Comparison of ENCODE assay signal across 23 cellular contexts in the genomic region with DNA sequence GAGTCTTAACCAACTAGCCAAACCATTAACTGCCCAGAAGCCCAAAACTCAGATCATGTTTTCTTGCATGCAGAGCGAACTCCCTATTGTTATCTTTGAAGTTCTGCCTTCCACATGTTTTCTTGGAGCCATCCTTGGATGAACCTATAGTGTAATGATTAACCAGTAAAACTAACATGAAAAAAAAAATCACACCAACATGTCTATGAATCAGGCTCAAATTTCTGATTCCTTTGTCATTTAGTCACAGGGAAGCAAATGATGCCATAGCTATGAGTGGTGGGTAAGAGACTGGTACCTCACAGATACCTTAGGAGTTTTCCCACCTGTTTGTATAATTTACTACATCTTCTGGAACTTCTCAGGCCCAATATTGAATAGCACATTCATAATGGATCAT.
"Had no signal": no experiment of that assay in that cellular context is flagged by ENCODE, and none has a peak within 500 bp of the region (broad histone marks: within the 10 kb centered on the region; RNA-seq: fewer than 3 reads in every experiment).

No MANE protein-coding gene starts in this region.

- H3K4me3 ChIP-seq: esophagus squamous epithelium, hepatocyte, left ventricle myocardium inferior, lower lobe of right lung, psoas muscle, spleen, stomach, thoracic aorta, transverse colon had no signal

- H3K4me1 ChIP-seq: esophagus squamous epithelium, foreskin keratinocyte, left ventricle myocardium inferior, lower lobe of right lung, parathyroid adenoma, psoas muscle, spleen, stomach, transverse colon had no signal

- H3K36me3 ChIP-seq: esophagus squamous epithelium, left ventricle myocardium inferior, lower lobe of right lung, spleen, stomach, thoracic aorta, transverse colon had no signal

- H3K9ac ChIP-seq: parathyroid adenoma had no signal

- H3K27ac ChIP-seq: epithelial cell of prostate, esophagus squamous epithelium, foreskin keratinocyte, hepatocyte, left ventricle myocardium inferior, lower lobe of right lung, parathyroid adenoma, psoas muscle, spleen, stomach, thoracic aorta, transverse colon had no signal

- H3K27me3 ChIP-seq: esophagus squamous epithelium, foreskin keratinocyte, hepatocyte, spleen, stomach, transverse colon had no signal

- H3K4me2 ChIP-seq: hepatocyte had no signal

- H2AFZ ChIP-seq: hepatocyte, parathyroid adenoma had no signal

- FAIRE-seq: endometrium had no signal

- H3K9me3 ChIP-seq: esophagus squamous epithelium, left ventricle myocardium inferior, lower lobe of right lung, psoas muscle, spleen, stomach, thoracic aorta, transverse colon had no signal

- DNase-seq: cortex of kidney; effector memory CD4-positive, alpha-beta T cell; esophagus squamous epithelium; left ventricle myocardium inferior; lower lobe of right lung; midbrain; psoas muscle; spleen; stimulated activated CD4-positive, alpha-beta T cell treated with anti-CD3 and anti-CD28 coated beads, Interleukin-15, amount 100 ng/mL, for 24 hours; stimulated activated CD4-positive, alpha-beta T cell treated with anti-CD3 and anti-CD28 coated beads, Interleukin-2, amount 100 ng/mL, for 24 hours; stimulated activated CD4-positive, alpha-beta T cell treated with anti-CD3 and anti-CD28 coated beads, Interleukin-4, amount 100 ng/mL, for 4 hours; stimulated activated naive CD4-positive, alpha-beta T cell; stomach; substantia nigra; transverse colon had no signal

- ATAC-seq: foreskin keratinocyte; lower lobe of right lung; natural killer cell treated with Interleukin-12 subunit alpha and Interleukin-12 subunit beta and Interleukin-15 and Interleukin-18, amount 100 ng/mL, for 72 hours; psoas muscle; sciatic nerve had no signal
